Comparison of ENCODE assay signal across 8 cellular contexts in the genomic region with DNA sequence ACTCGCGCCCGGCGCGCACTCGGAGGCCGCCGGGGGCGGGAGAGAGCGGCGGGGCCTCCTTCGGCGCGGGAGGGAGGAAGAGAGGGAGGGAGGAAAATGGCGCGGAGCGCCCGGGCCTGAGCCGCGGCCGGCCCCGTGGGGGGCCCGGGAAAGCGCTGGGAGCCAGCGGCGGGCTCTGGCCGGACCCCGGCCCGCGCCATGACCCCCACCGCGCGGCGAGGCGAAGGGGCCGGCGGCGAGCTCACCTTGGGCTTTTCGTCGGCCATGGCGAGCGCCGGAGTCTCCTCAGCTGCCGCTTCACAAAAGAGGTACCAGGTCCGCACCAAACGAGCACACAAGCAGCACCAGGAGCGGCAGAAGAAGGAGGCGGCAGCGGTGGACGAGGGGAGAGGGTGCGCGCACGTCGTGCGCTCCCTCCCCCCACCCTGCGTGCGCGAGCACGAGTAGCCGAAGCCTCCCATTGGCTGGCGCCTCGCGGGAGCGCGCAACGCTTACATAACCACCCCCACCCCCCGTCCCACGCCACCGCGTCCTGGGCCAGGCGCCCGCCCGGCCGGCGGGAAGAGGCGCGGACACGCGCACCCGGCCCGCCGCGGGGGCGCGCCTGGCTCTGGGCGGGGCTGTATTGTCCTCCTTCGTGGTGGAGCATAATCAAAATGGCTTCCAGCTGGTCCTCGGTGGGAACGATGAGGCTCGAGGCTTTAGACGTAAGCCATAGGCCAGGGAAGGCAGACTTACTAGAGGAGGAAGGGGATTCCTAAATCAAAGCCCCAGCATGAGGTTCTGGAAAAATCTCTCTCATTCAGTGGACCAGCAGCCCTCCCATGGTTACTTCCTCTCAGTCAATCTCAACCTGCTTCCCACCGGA. TPM values are rescaled to one million over a fixed set of nuclear protein-coding genes. Genes with fewer than 3 reads are reported as not detected.
DNase-seq lines count a peak whose midpoint lies in the region; ATAC-seq and TF ChIP-seq lines count a peak whose summit lies in the region.

A gene (minus strand): TSS at position 391 of the 868 bp plus-strand sequence. CDS start 125 bp downstream, at position 266.

- peaks cover 45% of the 10 kb centered on the region for H3K79me2 ChIP-seq in GM23248 (ENCODE audit: insufficient read depth)
- peaks cover 44% of the 10 kb centered on the region for H3K79me2 ChIP-seq in fibroblast of lung (ENCODE audit: control insufficient read depth, insufficient read depth, low read length)

- no peaks in the 10 kb centered on the region for H3K9me3 Mint-ChIP-seq in naive thymus-derived CD8-positive, alpha-beta T cell
- no peaks in the 10 kb centered on the region for H3K9me3 Mint-ChIP-seq in stimulated activated naive B cell treated with anti-CD40 and anti-IgM and Interleukin-4, amounts not matched to agents 10 μg/mL and 1 μg/mL and 100 μg/mL, for 72 hours

- no peaks in the 10 kb centered on the region for H3K27me3 Mint-ChIP-seq in naive thymus-derived CD8-positive, alpha-beta T cell
- no peaks in the 10 kb centered on the region for H3K27me3 Mint-ChIP-seq in stimulated activated naive B cell treated with anti-CD40 and anti-IgM and Interleukin-4, amounts not matched to agents 10 μg/mL and 1 μg/mL and 100 μg/mL, for 72 hours

- in situ Hi-C loops in GM23248 (cut with MboI) = no loop called here

- H3K36me3 Mint-ChIP-seq in naive thymus-derived CD8-positive, alpha-beta T cell = peaks cover 0 to 31% (median 0%) of the 10 kb centered on the region in 3 donors
- peaks cover 8 to 12% of the 10 kb centered on the region in 2 donors for H3K36me3 Mint-ChIP-seq in stimulated activated naive B cell treated with anti-CD40 and anti-IgM and Interleukin-4, amounts not matched to agents 10 μg/mL and 1 μg/mL and 100 μg/mL, for 72 hours

- peak; percentile 80 to 84 for ATAC-seq in naive thymus-derived CD8-positive, alpha-beta T cell
- ATAC-seq in stimulated activated naive B cell treated with anti-CD40 and anti-IgM and Interleukin-4, amounts not matched to agents 10 μg/mL and 1 μg/mL and 100 μg/mL, for 72 hours (replicated peaks) = peak; percentile 83 to 87

- WGBS in GM23248 (ENCODE audit: low coverage in 1 of 2, low lambda C conversion rate in 2 of 2, missing lambda C conversion rate in 2 of 2), 2 experiments = 2 to 3% methylated on average over 38 to 82 of the region's 92 CpGs

- peaks cover 15% of the 10 kb centered on the region; the same call in 1 of the 2 replicates for H3K36me3 ChIP-seq in GM23248 (ENCODE audit: low read depth)
- peaks cover 5% of the 10 kb centered on the region for H3K36me3 ChIP-seq in fibroblast of lung (ENCODE audit: control insufficient read depth, insufficient read depth, low read length)

- peaks cover 15 to 53% (median 39%) of the 10 kb centered on the region in 4 donors for H3K4me1 Mint-ChIP-seq in naive thymus-derived CD8-positive, alpha-beta T cell
- peaks cover 18 to 35% of the 10 kb centered on the region in 2 donors for H3K4me1 Mint-ChIP-seq in stimulated activated naive B cell treated with anti-CD40 and anti-IgM and Interleukin-4, amounts not matched to agents 10 μg/mL and 1 μg/mL and 100 μg/mL, for 72 hours

- H3K9me3 ChIP-seq in GM23248 (ENCODE audit: low read depth) (no peaks in the 10 kb centered on the region), fibroblast of lung (ENCODE audit: control insufficient read depth, insufficient read depth, low read depth, low read length) (no peaks in the 10 kb centered on the region)

- peak within 1 kb of the TSS; percentile 95 for H3K4me2 ChIP-seq in GM23248 (ENCODE audit: unreplicated experiment)
- H3K4me2 ChIP-seq in fibroblast of lung (ENCODE audit: extremely low read depth, insufficient read depth, low read length) = peak within 1 kb of the TSS; percentile 100

- peak; percentile 97 for DNase-seq in Daoy (ENCODE audit: low read depth)
- peak; percentile 96 for DNase-seq in GM23248
- peak; percentile 87 to 94 for DNase-seq in Kasumi-1 (lab: John Stamatoyannopoulos, UW)
- DNase-seq in RKO (ENCODE audit: low spot score) = peak; percentile 93
- DNase-seq in activated T-helper 1 cell treated with anti-CD3 and anti-CD28 coated beads, Interleukin-2, amount 50 U/mL, for 16 hours (ENCODE audit: low read depth in 1 of 2, low spot score in 1 of 2) = peak; percentile 89 to 95
- peak; percentile 92 to 96 for DNase-seq in fibroblast of lung (ENCODE audit: low read depth in 2 of 2)
- DNase-seq in naive thymus-derived CD8-positive, alpha-beta T cell = peak; percentile 91 to 96 (median 94)
- peak; percentile 92 for DNase-seq in stimulated activated naive B cell treated with anti-CD40 and anti-IgM and Interleukin-4, amounts not matched to agents 10 μg/mL and 1 μg/mL and 100 μg/mL, for 72 hours

- peak within 1 kb of the TSS; percentile 88 to 97 (median 92) for H3K4me3 Mint-ChIP-seq in naive thymus-derived CD8-positive, alpha-beta T cell
- peak within 1 kb of the TSS; percentile 87 to 91 for H3K4me3 Mint-ChIP-seq in stimulated activated naive B cell treated with anti-CD40 and anti-IgM and Interleukin-4, amounts not matched to agents 10 μg/mL and 1 μg/mL and 100 μg/mL, for 72 hours

- H3K27ac ChIP-seq in GM23248 (peak within 1 kb of the TSS; percentile 92), fibroblast of lung (ENCODE audit: insufficient read depth, low read length) (peak within 1 kb of the TSS; percentile 93)

- POLR2A ChIA-PET in naive thymus-derived CD8-positive, alpha-beta T cell (lab: Charles Lee) = interaction anchor here (0.5 to 2.6 kb wide), 23 partner anchors 10 to 603 kb away, joined by 3 to 16 read pairs (median 4); a partner anchor contains a TSS

- peak within 1 kb of the TSS; percentile 91 for H3K4me3 ChIP-seq in GM23248
- H3K4me3 ChIP-seq in fibroblast of lung (replicated peaks in 1 of 4; ENCODE audit: control extremely low read depth in 1 of 4, insufficient read depth in 1 of 4, low read depth in 3 of 4, low read length in 4 of 4) = peak within 1 kb of the TSS; percentile 76 to 99 (median 94)

- H3K4me1 ChIP-seq in GM23248 (ENCODE audit: insufficient read depth) = peaks cover 4% of the 10 kb centered on the region
- H3K4me1 ChIP-seq in fibroblast of lung (ENCODE audit: control insufficient read depth, extremely low read depth, insufficient read depth, low read length) = no peaks in the 10 kb centered on the region

- H3K9ac ChIP-seq in GM23248 (peak within 1 kb of the TSS; percentile 93), fibroblast of lung (ENCODE audit: insufficient read depth, low read length) (peak within 1 kb of the TSS; percentile 93)

- H3F3A ChIP-seq in GM23248 (ENCODE audit: insufficient read depth) = peaks cover 18% of the 10 kb centered on the region

- H3K27me3 ChIP-seq in GM23248 (replicated peaks; ENCODE audit: insufficient read depth) (no peaks in the 10 kb centered on the region), fibroblast of lung (ENCODE audit: control insufficient read depth, insufficient read depth, low read length) (no peaks in the 10 kb centered on the region)

- no peaks in the 10 kb centered on the region for H4K20me1 ChIP-seq in GM23248 (ENCODE audit: insufficient read depth)
- peaks cover 4% of the 10 kb centered on the region for H4K20me1 ChIP-seq in fibroblast of lung (ENCODE audit: control insufficient read depth, extremely low read depth, insufficient read depth, low read length)

- peak within 1 kb of the TSS; percentile 93 for H2AFZ ChIP-seq in GM23248
- H2AFZ ChIP-seq in fibroblast of lung (ENCODE audit: low read length) = peak within 1 kb of the TSS; percentile 90

- TF ChIP-seq CTCF in fibroblast of lung (conservative IDR thresholded peaks at IDR 0.05 in 1 of 2, IDR thresholded peaks at IDR 0.05 in 1 of 2; ENCODE audit: low read depth in 1 of 2, low read length in 2 of 2) = no peak

- peak within 1 kb of the TSS; percentile 89 to 99 (median 98) for H3K27ac Mint-ChIP-seq in naive thymus-derived CD8-positive, alpha-beta T cell
- H3K27ac Mint-ChIP-seq in stimulated activated naive B cell treated with anti-CD40 and anti-IgM and Interleukin-4, amounts not matched to agents 10 μg/mL and 1 μg/mL and 100 μg/mL, for 72 hours = peak within 1 kb of the TSS; percentile 98

- H3K9me2 ChIP-seq in GM23248 (ENCODE audit: insufficient read depth) = no peaks in the 10 kb centered on the region

RNA-seq across cellular contexts. Expression of the gene that starts here (rescaled TPM):
- 116 and 119 TPM in 2 replicates for total RNA-seq in Daoy (2014; rRNA removed; shearing (Covaris generic))
- total RNA-seq in GM23248 (2014; rRNA removed; shearing (Covaris generic)) = 70.8 and 86.5 TPM in 2 replicates
- polyA plus RNA-seq in GM23248 (2016; fragmentation: Nextera tagmentation; extraction: Ambion mirVana) (465 and 472 TPM in 2 replicates), fibroblast of lung (190 and 191 TPM in 2 replicates)
- 109 and 122 TPM in 2 replicates for total RNA-seq in fibroblast of lung
- polyA plus RNA-seq in fibroblast of lung (2012) = 382 and 410 TPM in 2 replicates
- polyA minus RNA-seq in fibroblast of lung (ENCODE audit: low replicate concordance) = 27.8 and 29.3 TPM in 2 replicates
- total RNA-seq in naive thymus-derived CD8-positive, alpha-beta T cell = 100 to 1,000 TPM; 250 to 255 TPM
- polyA plus RNA-seq in naive thymus-derived CD8-positive, alpha-beta T cell = 100 to 1,000 TPM; 293 to 381 (median 325) TPM

Comparison
In these comparisons a context has a peak if more than half of its experiments do, and no peak if none do; other contexts are left out.
1. Peak in every context shown above with its lines: DNase-seq, ATAC-seq, H3K4me3 ChIP-seq and H3K27ac ChIP-seq.